ENCODE assay signal across 8 cellular contexts in genomic region chr12:121773011-121773777, GRCh38. TPM values are rescaled to one million over a fixed set of nuclear protein-coding genes. Genes with fewer than 3 reads are reported as not detected.
DNase-seq lines count a peak whose midpoint lies in the region; ATAC-seq, FAIRE-seq and TF ChIP-seq lines count a peak whose summit lies in the region.

No MANE protein-coding gene starts in this region.

- TF ChIP-seq EP300 in H1 (IDR thresholded peaks at IDR 0.05; ENCODE audit: borderline replicate concordance in 1 of 2, low read depth in 2 of 2, low read length in 2 of 2): no peak

- H2AK5ac ChIP-seq in H1 (ENCODE audit: low read depth, low read length): no peak overlapping the region

- H3K27ac ChIP-seq in H1 (ENCODE audit: low read depth, low read length): no peak overlapping the region

- peaks cover 2% of the 10 kb centered on the region for H3K36me3 Mint-ChIP-seq in activated CD4-positive, alpha-beta memory T cell treated with anti-CD3 and anti-CD28 coated beads, Interleukin-2, amount 10 ng/mL, durations not matched to agents 7 days and 5 days (ENCODE audit: low read depth)

- no peaks in the 10 kb centered on the region for H3K23me2 ChIP-seq in H1 (ENCODE audit: low read depth, low read length)

- peak; percentile 91 to 95 for TF ChIP-seq RAD21 in H1 (IDR thresholded peaks at IDR 0.05 in 1 of 2, conservative IDR thresholded peaks at IDR 0.05 in 1 of 2; ENCODE audit: low read depth in 2 of 2, low read length in 2 of 2)

- peaks cover 16% of the 10 kb centered on the region for H3K4me1 Mint-ChIP-seq in activated CD4-positive, alpha-beta memory T cell treated with anti-CD3 and anti-CD28 coated beads, Interleukin-2, amount 10 ng/mL, durations not matched to agents 7 days and 5 days
- peaks cover 17% of the 10 kb centered on the region for H3K4me1 Mint-ChIP-seq in stimulated activated naive CD8-positive, alpha-beta T cell treated with anti-CD3 and anti-CD28 coated beads, Interleukin-15, amount 100 ng/mL, for 72 hours

- H3K4me1 ChIP-seq in BE2C: peaks cover 12% of the 10 kb centered on the region
- H3K4me1 ChIP-seq in H1 (replicated peaks in 1 of 4; ENCODE audit: control insufficient read depth in 3 of 4, insufficient read depth in 4 of 4, low read length in 3 of 4): peaks cover 0 to 18% (median 14%) of the 10 kb centered on the region in 4 experiments; a peak in 6 of 7 replicates

- ATAC-seq in GM19043 (IDR thresholded peaks at IDR 0.05; ENCODE audit: low read depth, unreplicated experiment) (peak; percentile 90), HG03378 (IDR thresholded peaks at IDR 0.05; ENCODE audit: unreplicated experiment) (peak; percentile 80)
- ATAC-seq in stimulated activated naive CD8-positive, alpha-beta T cell treated with anti-CD3 and anti-CD28 coated beads, Interleukin-15, amount 100 ng/mL, for 72 hours: peak; percentile 86

- no peak overlapping the region for H3K4ac ChIP-seq in H1 (replicated peaks; ENCODE audit: insufficient read length, low read depth, low read length)

- no peak overlapping the region for H3K18ac ChIP-seq in H1 (ENCODE audit: extremely low read depth, low read length)

- FAIRE-seq in H1 (lab: Jason Lieb, UNC): peak; percentile 66

- H3K9me3 ChIP-seq in BE2C (no peaks in the 10 kb centered on the region), H1 (ENCODE audit: insufficient read depth in 2 of 2, low read depth in 1 of 2, low read length in 1 of 2) (no peaks in the 10 kb centered on the region)

- no peak overlapping the region for H2BK12ac ChIP-seq in H1 (ENCODE audit: low read depth, low read length)

- POLR2A ChIA-PET in activated CD4-positive, alpha-beta memory T cell treated with anti-CD3 and anti-CD28 coated beads, Interleukin-2, amount 10 ng/mL, durations not matched to agents 7 days and 5 days (lab: Charles Lee): interaction anchor here (1.7 to 32.8 kb wide), 3 partner anchors 9 to 62 kb away, joined by 4 to 1170 read pairs (median 7); partner anchors contain the start of genes RHOF and SETD1B
- POLR2A ChIA-PET in H1 (lab: Charles Lee; ENCODE audit: partially characterized antibody): interaction anchor here (0.6 to 34.9 kb wide), 7 partner anchors 9 to 103 kb away, joined by 3 to 958 read pairs (median 5); partner anchors contain the start of genes RHOF and SETD1B

- peak overlapping the region; percentile 64 for H3K27ac Mint-ChIP-seq in activated CD4-positive, alpha-beta memory T cell treated with anti-CD3 and anti-CD28 coated beads, Interleukin-2, amount 10 ng/mL, durations not matched to agents 7 days and 5 days
- H3K27ac Mint-ChIP-seq in stimulated activated naive CD8-positive, alpha-beta T cell treated with anti-CD3 and anti-CD28 coated beads, Interleukin-15, amount 100 ng/mL, for 72 hours: no peak overlapping the region

- no peak overlapping the region for H3K56ac ChIP-seq in H1 (replicated peaks; ENCODE audit: insufficient read length, low read depth, low read length)

- no peak overlapping the region for H4K8ac ChIP-seq in H1 (ENCODE audit: extremely low read depth, insufficient read depth, low read length)

- H2BK15ac ChIP-seq in H1 (ENCODE audit: low read length): no peak overlapping the region

- no peak overlapping the region for H2AFZ ChIP-seq in H1 (ENCODE audit: low read length)

- no peaks in the 10 kb centered on the region for H3K79me2 ChIP-seq in H1 (ENCODE audit: control insufficient read depth in 1 of 2, insufficient read depth in 2 of 2, low read length in 2 of 2)

- H3K9ac ChIP-seq in H1 (replicated peaks in 1 of 4; ENCODE audit: extremely low read depth in 1 of 4, low read depth in 3 of 4, low read length in 3 of 4): no peak overlapping the region

- CTCF ChIA-PET in activated CD4-positive, alpha-beta memory T cell treated with anti-CD3 and anti-CD28 coated beads, Interleukin-2, amount 10 ng/mL, durations not matched to agents 7 days and 5 days (lab: Charles Lee): interaction anchor here (0.6 to 15.3 kb wide), 21 partner anchors 9 to 372 kb away, joined by 3 to 380 read pairs (median 4); partner anchors contain the start of genes CFAP251, PSMD9, RHOF and TMEM120B
- CTCF ChIA-PET in H1 (lab: Charles Lee; ENCODE audit: partially characterized antibody): interaction anchor here (0.7 to 18.5 kb wide), 32 partner anchors 11 to 372 kb away, joined by 3 to 335 read pairs (median 4); partner anchors contain the start of genes MORN3, RHOF and TMEM120B

- peak; percentile 82 for DNase-seq in BE2C
- peak; percentile 64 for DNase-seq in NCI-H748 (lab: John Stamatoyannopoulos, UW; ENCODE audit: unreplicated experiment)
- DNase-seq in activated CD4-positive, alpha-beta memory T cell treated with anti-CD3 and anti-CD28 coated beads, Interleukin-2, amount 10 ng/mL, durations not matched to agents 7 days and 5 days: peak; percentile 86
- peak in 1 of 2 experiments; percentile 89 for DNase-seq in H1 (ENCODE audit: low read depth in 1 of 2, low spot score in 2 of 2)
- DNase-seq in myocyte (ENCODE audit: low read depth): peak; percentile 62
- DNase-seq in stimulated activated naive CD8-positive, alpha-beta T cell treated with anti-CD3 and anti-CD28 coated beads, Interleukin-15, amount 100 ng/mL, for 72 hours: peak; percentile 80 to 85

- no peaks in the 10 kb centered on the region for H3K27me3 Mint-ChIP-seq in activated CD4-positive, alpha-beta memory T cell treated with anti-CD3 and anti-CD28 coated beads, Interleukin-2, amount 10 ng/mL, durations not matched to agents 7 days and 5 days
- no peaks in the 10 kb centered on the region for H3K27me3 Mint-ChIP-seq in stimulated activated naive CD8-positive, alpha-beta T cell treated with anti-CD3 and anti-CD28 coated beads, Interleukin-15, amount 100 ng/mL, for 72 hours

- no peak overlapping the region for H2BK120ac ChIP-seq in H1 (replicated peaks; ENCODE audit: low read depth, low read length)

- no peak overlapping the region for H3K14ac ChIP-seq in H1 (ENCODE audit: insufficient read length)

- H3K79me1 ChIP-seq in H1 (ENCODE audit: low read depth, low read length): no peaks in the 10 kb centered on the region

- no peak for TF ChIP-seq POLR2A in H1 (IDR thresholded peaks at IDR 0.05; ENCODE audit: control extremely low read depth in 1 of 2, low read depth in 2 of 2, low read length in 2 of 2)

- H3K27me3 ChIP-seq in BE2C (no peaks in the 10 kb centered on the region), H1 (replicated peaks in 1 of 4; ENCODE audit: control insufficient read depth in 3 of 4, extremely low read depth in 1 of 4, insufficient read depth in 3 of 4, low read length in 3 of 4) (no peaks in the 10 kb centered on the region)

- peaks cover 0 to 7% of the 10 kb centered on the region in 2 experiments for H4K20me1 ChIP-seq in H1 (replicated peaks in 1 of 2; ENCODE audit: control insufficient read depth in 1 of 2, insufficient read depth in 2 of 2, low read length in 2 of 2)

- no peaks in the 10 kb centered on the region for H3K9me3 Mint-ChIP-seq in activated CD4-positive, alpha-beta memory T cell treated with anti-CD3 and anti-CD28 coated beads, Interleukin-2, amount 10 ng/mL, durations not matched to agents 7 days and 5 days
- no peaks in the 10 kb centered on the region for H3K9me3 Mint-ChIP-seq in stimulated activated naive CD8-positive, alpha-beta T cell treated with anti-CD3 and anti-CD28 coated beads, Interleukin-15, amount 100 ng/mL, for 72 hours

- H3K4me3 Mint-ChIP-seq in activated CD4-positive, alpha-beta memory T cell treated with anti-CD3 and anti-CD28 coated beads, Interleukin-2, amount 10 ng/mL, durations not matched to agents 7 days and 5 days: no peak overlapping the region
- no peak overlapping the region for H3K4me3 Mint-ChIP-seq in stimulated activated naive CD8-positive, alpha-beta T cell treated with anti-CD3 and anti-CD28 coated beads, Interleukin-15, amount 100 ng/mL, for 72 hours

- peaks cover 5% of the 10 kb centered on the region; the same call in 1 of the 2 replicates for H3K36me3 ChIP-seq in BE2C
- H3K36me3 ChIP-seq in H1 (ENCODE audit: control insufficient read depth in 2 of 4, insufficient read depth in 4 of 4, low read length in 3 of 4): no peaks in the 10 kb centered on the region

- H3K4me3 ChIP-seq in BE2C (ENCODE audit: low read depth, low read length) (no peak overlapping the region), H1 (ENCODE audit: extremely low read depth in 1 of 4, insufficient read depth in 2 of 4, low read depth in 3 of 4, low read length in 4 of 4) (no peak overlapping the region)

- no peak overlapping the region for H3K4me2 ChIP-seq in H1 (ENCODE audit: insufficient read depth in 1 of 2, low read depth in 2 of 2, low read length in 2 of 2)

- WGBS in H1 (ENCODE audit: extremely low coverage in 1 of 2, insufficient coverage in 1 of 2, insufficient read length in 1 of 2, insufficient replicate concordance in 2 of 2, low coverage in 1 of 2, low lambda C conversion rate in 2 of 2, missing lambda C conversion rate in 1 of 2), 2 experiments: 59% methylated on average over 14 of the region's 14 CpGs; no CpG with 5 or more reads in 1 of the 2 experiments

- H4K91ac ChIP-seq in H1 (replicated peaks; ENCODE audit: insufficient read length, low read length): no peak overlapping the region

- H2BK20ac ChIP-seq in H1 (ENCODE audit: low read length): no peak overlapping the region

- TF ChIP-seq CTCF in BE2C (IDR thresholded peaks at IDR 0.05; ENCODE audit: low read depth, low read length) (peak; percentile 90), H1 (IDR thresholded peaks at IDR 0.05; ENCODE audit: control extremely low read depth in 1 of 3, insufficient read depth in 1 of 3, low read depth in 1 of 3, low read length in 3 of 3) (peak; percentile 95 to 98 (median 96))

- no peak overlapping the region for H2BK5ac ChIP-seq in H1 (ENCODE audit: low read depth, low read length)

- no peak overlapping the region for H3K23ac ChIP-seq in H1 (ENCODE audit: insufficient read length)

- H4K5ac ChIP-seq in H1 (ENCODE audit: insufficient read length, low read depth, low read length): no peak overlapping the region

RNA-seq across cellular contexts. Expression of gene RHOF, which starts 20.3 kb away (rescaled TPM):
- 7.0 TPM for polyA plus RNA-seq in BE2C (2012; ENCODE audit: insufficient read depth, insufficient read length, low read depth)
- total RNA-seq in activated CD4-positive, alpha-beta memory T cell treated with anti-CD3 and anti-CD28 coated beads, Interleukin-2, amount 10 ng/mL, durations not matched to agents 7 days and 5 days: 100 to 1,000 TPM; 157 to 163 TPM
- 31.0 and 31.9 TPM in 2 replicates for total RNA-seq in H1 (2021; fragmentation: NEBNext Ultra II Directional; extraction: Animal tissue kit (Norgen Biotek cat#: 25700))
- polyA plus RNA-seq in H1 (2011; rRNA removed): 23.8 and 33.2 TPM in 2 replicates
- polyA plus RNA-seq in H1 (2011; cell fraction: cytosol; rRNA removed): 24.2 TPM
- 46.5 TPM for polyA plus RNA-seq in H1 (2011; cell fraction: nucleus; rRNA removed)
- 13.3 to 22.8 TPM (median 17.1 TPM) in 4 replicates for polyA plus RNA-seq in H1 (2012, experiment 1 of 2)
- polyA plus RNA-seq in H1 (2012, experiment 2 of 2): 10.2 TPM
- 16.3 TPM for polyA plus RNA-seq in H1 (2013, experiment 1 of 2)
- polyA plus RNA-seq in H1 (2013, experiment 2 of 2): 14.9 TPM
- 15.0 and 16.7 TPM in 2 replicates for polyA minus RNA-seq in H1 (2011; rRNA and poly(A)+ RNA removed)
- 27.1 TPM for polyA minus RNA-seq in H1 (2011; cell fraction: cytosol; rRNA and poly(A)+ RNA removed)
- polyA minus RNA-seq in H1 (2011; cell fraction: nucleus; rRNA and poly(A)+ RNA removed): 45.4 TPM
- 2.3 and 2.4 TPM in 2 replicates for total RNA-seq in myocyte
- polyA plus RNA-seq in myocyte (2012): 2.7 TPM

RNA-seq across cellular contexts. Expression of gene SETD1B, which starts 30.6 kb away (rescaled TPM):
- polyA plus RNA-seq in BE2C (2012; ENCODE audit: insufficient read depth, insufficient read length, low read depth): 31.1 TPM
- total RNA-seq in activated CD4-positive, alpha-beta memory T cell treated with anti-CD3 and anti-CD28 coated beads, Interleukin-2, amount 10 ng/mL, durations not matched to agents 7 days and 5 days: 10 to 100 TPM; 26.5 to 26.9 TPM
- total RNA-seq in H1 (2021; fragmentation: NEBNext Ultra II Directional; extraction: Animal tissue kit (Norgen Biotek cat#: 25700)): 17.7 and 17.8 TPM in 2 replicates
- polyA plus RNA-seq in H1 (2011; rRNA removed): 1.3 and 2.3 TPM in 2 replicates
- 1.2 TPM for polyA plus RNA-seq in H1 (2011; cell fraction: cytosol; rRNA removed)
- polyA plus RNA-seq in H1 (2011; cell fraction: nucleus; rRNA removed): 4.1 TPM
- 6.5 to 10.1 TPM (median 8.7 TPM) in 4 replicates for polyA plus RNA-seq in H1 (2012, experiment 1 of 2)
- polyA plus RNA-seq in H1 (2012, experiment 2 of 2): 4.9 TPM
- polyA plus RNA-seq in H1 (2013, experiment 1 of 2): 6.6 TPM
- polyA plus RNA-seq in H1 (2013, experiment 2 of 2): 5.8 TPM
- 1.5 and 2.3 TPM in 2 replicates for polyA minus RNA-seq in H1 (2011; rRNA and poly(A)+ RNA removed)
- 5.3 TPM for polyA minus RNA-seq in H1 (2011; cell fraction: cytosol; rRNA and poly(A)+ RNA removed)
- 4.7 TPM for polyA minus RNA-seq in H1 (2011; cell fraction: nucleus; rRNA and poly(A)+ RNA removed)
- total RNA-seq in myocyte: 3.9 and 4.0 TPM in 2 replicates
- polyA plus RNA-seq in myocyte (2012): 7.4 TPM
